Comparison of ENCODE assay signal across 8 cellular contexts in genomic region chr9:73153793-73154227, GRCh38. TPM values are rescaled to one million over a fixed set of nuclear protein-coding genes. Genes with fewer than 3 reads are reported as not detected.
A peak's percentile ranks its signal among the peaks of the same experiment; 100 is the strongest.
DNase-seq lines count a peak whose midpoint lies in the region; ATAC-seq and TF ChIP-seq lines count a peak whose summit lies in the region.

No MANE protein-coding gene starts in this region.

- in situ Hi-C loops in HAP-1 (cut with MboI; ENCODE audit: low sequenced_read_pairs), result no loop called here

- ATAC-seq in HG03159 (IDR thresholded peaks at IDR 0.05; ENCODE audit: unreplicated experiment) (no peak), GM19351 (IDR thresholded peaks at IDR 0.05; ENCODE audit: unreplicated experiment) (no peak), HG03342 (IDR thresholded peaks at IDR 0.05; ENCODE audit: unreplicated experiment) (no peak)

- DNase-seq in HAP-1 (ENCODE audit: low spot score in 2 of 2), result peak; percentile 18 to 33
- DNase-seq in SW 1271 (lab: John Stamatoyannopoulos, UW), result peak; percentile 68 to 79
- DNase-seq in fibroblast of the aortic adventitia (ENCODE audit: low read depth), result peak; percentile 47
- no peak for DNase-seq in skeletal muscle cell (ENCODE audit: low read depth)
- no peak for DNase-seq in GM20000 (ENCODE audit: low spot score)

- H3K4me1 ChIP-seq in HAP-1, result peaks cover 51% of the 10 kb centered on the region

- TF ChIP-seq CTCF in fibroblast of the aortic adventitia (IDR thresholded peaks at IDR 0.05; ENCODE audit: insufficient read depth, low read length) (no peak), GM20000 (IDR thresholded peaks at IDR 0.05; ENCODE audit: extremely low read depth, missing control alignments) (no peak)

- no peaks in the 10 kb centered on the region for H3K27me3 ChIP-seq in HAP-1 (ENCODE audit: low read depth)

- no peaks in the 10 kb centered on the region for H3K9me3 ChIP-seq in HAP-1

- peaks cover 5% of the 10 kb centered on the region for H3K36me3 ChIP-seq in HAP-1 (replicated peaks)

- peak overlapping the region; percentile 26 for H3K4me3 ChIP-seq in HAP-1
- H3K4me3 ChIP-seq in fibroblast of the aortic adventitia (ENCODE audit: low read depth, low read length), result peak overlapping the region; percentile 79
- peak overlapping the region; percentile 59 for H3K4me3 ChIP-seq in skeletal muscle cell (ENCODE audit: low read depth, low read length)

RNA-seq across cellular contexts. Expression of gene ANXA1, which starts 2.1 kb away (rescaled TPM):
- 923 and 1,627 TPM in 2 replicates for total RNA-seq in fibroblast of the aortic adventitia (ENCODE audit: low replicate concordance)

Comparison
In these comparisons a context has a peak if more than half of its experiments do, and no peak if none do; other contexts are left out.
1. DNase-seq: peak in HAP-1 (2 of 2), SW 1271 (2 of 2) and fibroblast of the aortic adventitia (single experiment); none in skeletal muscle cell (single experiment) and GM20000 (single experiment).
2. H3K4me3 ChIP-seq: peak in every context shown above with its lines; median percentile 79 in fibroblast of the aortic adventitia; 59 in skeletal muscle cell; 26 in HAP-1.